In the genomic region with DNA sequence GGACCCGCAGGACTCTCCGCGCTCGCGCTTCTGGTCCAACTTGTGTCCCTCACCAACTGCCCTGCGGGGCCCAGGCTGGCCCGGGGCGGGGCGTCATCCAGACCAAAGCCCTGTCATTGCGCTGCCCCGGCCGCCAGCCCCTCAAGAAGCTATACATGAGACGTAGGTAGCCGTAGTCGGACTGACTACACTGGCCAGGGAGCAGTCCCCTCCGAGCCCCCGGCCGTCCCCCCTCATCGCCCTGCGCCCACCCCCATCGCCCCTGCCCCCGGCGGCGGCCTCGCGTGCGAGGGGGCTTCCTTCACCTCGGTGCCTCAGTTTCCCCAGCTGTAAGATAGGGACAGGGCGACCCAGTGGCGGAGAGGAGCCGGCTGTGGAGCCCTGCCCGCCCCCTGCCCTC, we compare ENCODE assay signal across 2 cellular contexts. TPM values are rescaled to one million over a fixed set of nuclear protein-coding genes. Genes with fewer than 3 reads are reported as not detected.
"Had no signal": no experiment of that assay in that cellular context is flagged by ENCODE, and none has a peak within 500 bp of the region (broad histone marks: within the 10 kb centered on the region; RNA-seq: fewer than 3 reads in every experiment).

No MANE protein-coding gene starts in this region.

RNA-seq across cellular contexts. Expression of gene NPIPB6, which starts 4.6 kb away (rescaled TPM):
- total RNA-seq: pulmonary artery endothelial cell had no signal
- polyA plus RNA-seq: endothelial cell of umbilical vein had no signal
